12 cellular contexts compared by ENCODE assay signal in genomic region chr5:65021527-65022226, GRCh38.
DNase-seq lines count a peak whose midpoint lies in the region; ATAC-seq and TF ChIP-seq lines count a peak whose summit lies in the region.
"Had no signal": no experiment of that assay in that cellular context is flagged by ENCODE, and none has a peak within 500 bp of the region (broad histone marks: within the 10 kb centered on the region; RNA-seq: fewer than 3 reads in every experiment).

No MANE protein-coding gene starts in this region.

- H3K27ac ChIP-seq in SK-N-SH (ENCODE audit: low read depth in 2 of 2, low read length in 1 of 2) = peak overlapping the region in 1 of 2 experiments; percentile 75; a peak in 2 of 4 replicates
- no peak overlapping the region for H3K27ac ChIP-seq in OCI-LY3 (ENCODE audit: low read length)
- H3K27ac ChIP-seq in mammary epithelial cell (ENCODE audit: insufficient read depth, low read depth, low read length) = no peak overlapping the region
- H3K27ac ChIP-seq in substantia nigra (ENCODE audit: low read depth, low read length, poor library complexity, severe bottlenecking) = no peak overlapping the region
- H3K27ac ChIP-seq: thoracic aorta had no signal

- BruUV-seq in mammary epithelial cell (replicated peaks; lab: Mats Ljungman, UMichigan) = no TSS peak

- ATAC-seq in SK-N-SH treated with all-trans-retinoic acid at 6 μM for 48 hours = no peak
- peak; percentile 58 for ATAC-seq in HG02610 (IDR thresholded peaks at IDR 0.05; ENCODE audit: unreplicated experiment)

- dilution Hi-C loops in mammary epithelial cell (cut with HindIII; ENCODE audit: low sequenced_read_pairs) = no loop called here

- H3K9me3 ChIP-seq in SK-N-SH = no peaks in the 10 kb centered on the region
- H3K9me3 ChIP-seq in OCI-LY3 (ENCODE audit: insufficient read depth, low read length) = no peaks in the 10 kb centered on the region
- no peaks in the 10 kb centered on the region for H3K9me3 ChIP-seq in mammary epithelial cell (replicated peaks; ENCODE audit: insufficient read depth, low read length)
- H3K9me3 ChIP-seq: thoracic aorta had no signal

- intact Hi-C loops in mammary epithelial cell (cut with micrococcal nuclease) = no loop called here

- peaks cover 4 to 25% of the 10 kb centered on the region in 2 experiments; a peak in 2 of 4 replicates for H3K4me1 ChIP-seq in SK-N-SH (ENCODE audit: control insufficient read depth in 1 of 2, insufficient read depth in 2 of 2, low read depth in 1 of 2, low read length in 1 of 2)
- H3K4me1 ChIP-seq in OCI-LY3 (ENCODE audit: low read length) = peaks cover 10% of the 10 kb centered on the region
- H3K4me1 ChIP-seq in mammary epithelial cell (ENCODE audit: insufficient read depth, low read length) = peaks cover 14% of the 10 kb centered on the region

- H3K9ac ChIP-seq in SK-N-SH = no peak overlapping the region
- no peak overlapping the region for H3K9ac ChIP-seq in OCI-LY3 (ENCODE audit: low read length)
- no peak overlapping the region for H3K9ac ChIP-seq in mammary epithelial cell (ENCODE audit: insufficient read depth, low read length)

- no peaks in the 10 kb centered on the region for H3K27me3 ChIP-seq in SK-N-SH (ENCODE audit: insufficient read depth)
- H3K27me3 ChIP-seq in OCI-LY3 (ENCODE audit: low read depth, low read length) = no peaks in the 10 kb centered on the region
- H3K27me3 ChIP-seq in mammary epithelial cell (ENCODE audit: insufficient read depth, low read length) = no peaks in the 10 kb centered on the region

- H4K20me1 ChIP-seq in SK-N-SH (ENCODE audit: insufficient read depth) (no peaks in the 10 kb centered on the region), OCI-LY3 (ENCODE audit: insufficient read depth, low read length) (no peaks in the 10 kb centered on the region), mammary epithelial cell (ENCODE audit: insufficient read depth, low read length) (no peaks in the 10 kb centered on the region)

- CTCF ChIA-PET in SK-N-SH (lab: Yijun Ruan, JAX) (interaction anchor here (0.7 kb wide), 1 partner anchor 10 kb away, joined by 3 read pairs; no protein-coding TSS in a partner anchor), mammary epithelial cell (lab: Charles Lee; ENCODE audit: low non-redundant PET) (no interaction called here)

- H3K36me3 ChIP-seq in SK-N-SH (replicated peaks in 1 of 2; ENCODE audit: control insufficient read depth in 1 of 2, insufficient read depth in 2 of 2, low read length in 1 of 2) = no peaks in the 10 kb centered on the region
- H3K36me3 ChIP-seq in OCI-LY3 (replicated peaks; ENCODE audit: low read depth, low read length) = no peaks in the 10 kb centered on the region
- H3K36me3 ChIP-seq in mammary epithelial cell (ENCODE audit: insufficient read depth, low read length) = no peaks in the 10 kb centered on the region
- H3K36me3 ChIP-seq: thoracic aorta had no signal

- H3K4me3 ChIP-seq in SK-N-SH (ENCODE audit: low read depth in 2 of 2, low read length in 1 of 2) (no peak overlapping the region), OCI-LY3 (ENCODE audit: low read length) (no peak overlapping the region), mammary epithelial cell (replicated peaks in 1 of 3; ENCODE audit: insufficient read depth in 1 of 3, low read depth in 2 of 3, low read length in 3 of 3) (no peak overlapping the region)
- H3K4me3 ChIP-seq: thoracic aorta had no signal

- in situ Hi-C loops in mammary epithelial cell (cut with MboI; ENCODE audit: low sequenced_read_pairs in 2 of 2) = no loop called here

- H3K9me2 ChIP-seq in SK-N-SH = no peaks in the 10 kb centered on the region

- no peak for TF ChIP-seq RAD21 in SK-N-SH (IDR thresholded peaks at IDR 0.05; ENCODE audit: low read length)

- TF ChIP-seq CTCF in SK-N-SH (IDR thresholded peaks at IDR 0.05) (no peak), OCI-LY3 (IDR thresholded peaks at IDR 0.05; ENCODE audit: low read depth, low read length) (no peak), mammary epithelial cell (conservative IDR thresholded peaks at IDR 0.05 in 1 of 2, IDR thresholded peaks at IDR 0.05 in 1 of 2; ENCODE audit: extremely low read depth in 1 of 2, insufficient read depth in 1 of 2, low read depth in 1 of 2, low read length in 2 of 2) (no peak)

- H3K79me2 ChIP-seq in SK-N-SH (ENCODE audit: insufficient read depth) (no peaks in the 10 kb centered on the region), OCI-LY3 (ENCODE audit: low read length) (no peaks in the 10 kb centered on the region), mammary epithelial cell (ENCODE audit: insufficient read depth, low read length) (no peaks in the 10 kb centered on the region)

- 85% methylated on average over 1 of the region's 1 CpG for WGBS in SK-N-SH (ENCODE audit: low lambda C conversion rate)
- 100% methylated on average over 1 of the region's 1 CpG for WGBS in mammary epithelial cell (ENCODE audit: low coverage, missing lambda C conversion rate)

- H3K4me2 ChIP-seq in SK-N-SH (no peak overlapping the region), OCI-LY3 (ENCODE audit: low read length) (peak overlapping the region; percentile 5; the same call in 1 of the 2 replicates), mammary epithelial cell (ENCODE audit: insufficient read depth, low read depth, low read length) (no peak overlapping the region)

- no peak for DNase-seq in SK-N-SH
- peak; percentile 4 for DNase-seq in retina
- no peak for DNase-seq in mammary epithelial cell
- no peak for DNase-seq in substantia nigra (lab: John Stamatoyannopoulos, UW)
- no peak for DNase-seq in OCI-M2 (lab: John Stamatoyannopoulos, UW; ENCODE audit: unreplicated experiment)
- DNase-seq: activated effector memory CD4-positive, alpha-beta T cell treated with Interleukin-2 at 50 U/mL for 16 hours; dermis blood vessel endothelial cell; NCI-H226 had no signal

- no peak overlapping the region for H2AFZ ChIP-seq in SK-N-SH (ENCODE audit: low read depth)
- no peak overlapping the region for H2AFZ ChIP-seq in OCI-LY3 (ENCODE audit: low read depth, low read length)
- H2AFZ ChIP-seq in mammary epithelial cell (ENCODE audit: low read depth, low read length) = no peak overlapping the region

- POLR2A ChIA-PET in SK-N-SH (lab: Yijun Ruan, JAX) = interaction anchor here (1.4 kb wide), 1 partner anchor 14 kb away, joined by 4 read pairs; no protein-coding TSS in a partner anchor

- peak in 1 of 2 experiments; percentile 48; a peak in 1 of 4 replicates for TF ChIP-seq EP300 in SK-N-SH (IDR thresholded peaks at IDR 0.05; ENCODE audit: borderline replicate concordance in 1 of 2, low read depth in 1 of 2, low read length in 1 of 2)

- H3F3A ChIP-seq in SK-N-SH (replicated peaks; ENCODE audit: insufficient read depth) = peaks cover 6% of the 10 kb centered on the region

TF ChIP-seq in SK-N-SH, 30 proteins besides CTCF, POLR2A, EP300 and RAD21:
- TF ChIP-seq ELF1 (IDR thresholded peaks at IDR 0.05) (no peak), GATA2 (CRISPR knock-in tag; IDR thresholded peaks at IDR 0.05) (peak; percentile 72)
- TF ChIP-seq, protein P1, sequence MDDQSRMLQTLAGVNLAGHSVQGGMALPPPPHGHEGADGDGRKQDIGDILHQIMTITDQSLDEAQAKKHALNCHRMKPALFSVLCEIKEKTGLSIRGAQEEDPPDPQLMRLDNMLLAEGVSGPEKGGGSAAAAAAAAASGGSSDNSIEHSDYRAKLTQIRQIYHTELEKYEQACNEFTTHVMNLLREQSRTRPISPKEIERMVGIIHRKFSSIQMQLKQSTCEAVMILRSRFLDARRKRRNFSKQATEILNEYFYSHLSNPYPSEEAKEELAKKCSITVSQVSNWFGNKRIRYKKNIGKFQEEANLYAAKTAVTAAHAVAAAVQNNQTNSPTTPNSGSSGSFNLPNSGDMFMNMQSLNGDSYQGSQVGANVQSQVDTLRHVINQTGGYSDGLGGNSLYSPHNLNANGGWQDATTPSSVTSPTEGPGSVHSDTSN (IDR thresholded peaks at IDR 0.05) = no peak

TF ChIP-seq in SK-N-SH treated with all-trans-retinoic acid at 6 μM for 48 hours, 23 proteins besides CTCF, POLR2A, EP300 and RAD21 (continues in another document):
- TF ChIP-seq TOX (CRISPR knock-in tag; IDR thresholded peaks at IDR 0.05; ENCODE audit: borderline replicate concordance) = no peak
- no peak for TF ChIP-seq ZNF565 (CRISPR knock-in tag; conservative IDR thresholded peaks at IDR 0.05; ENCODE audit: low read depth)
- TF ChIP-seq POU6F1 (CRISPR knock-in tag; IDR thresholded peaks at IDR 0.05; ENCODE audit: borderline replicate concordance, low read depth) = no peak
- TF ChIP-seq ARNTL (CRISPR knock-in tag; IDR thresholded peaks at IDR 0.05; ENCODE audit: borderline replicate concordance, low read depth) = no peak
- TF ChIP-seq OSR1 (CRISPR knock-in tag; IDR thresholded peaks at IDR 0.05) = no peak
